8 cellular contexts compared by ENCODE assay signal in genomic region chr6:151353795-151354194, GRCh38.
"Had no signal": no experiment of that assay in that cellular context is flagged by ENCODE, and none has a peak within 500 bp of the region (broad histone marks: within the 10 kb centered on the region; RNA-seq: fewer than 3 reads in every experiment).

No MANE protein-coding gene starts in this region.

- ATAC-seq: GM12878 had no signal

- DNase-seq: GDM1, GF-D8 had no signal

- H3K4me3 ChIP-seq: GM12878 had no signal

- FAIRE-seq: G401.6, GM12878, GM12891, GM12892, GM18507, GM19239 had no signal
